8 cellular contexts compared by ENCODE assay signal in genomic region chr4:89752932-89753598, GRCh38.
DNase-seq lines count a peak whose midpoint lies in the region; ATAC-seq, FAIRE-seq and TF ChIP-seq lines count a peak whose summit lies in the region.

No MANE protein-coding gene starts in this region.

- H3K4me1 ChIP-seq in esophagus muscularis mucosa (peaks cover 11 to 45% (median 33%) of the 10 kb centered on the region in 4 donors), pancreas (no peaks in the 10 kb centered on the region)

- H3K4me3 ChIP-seq in esophagus muscularis mucosa: peak overlapping the region in 1 of 4 donors; percentile 11
- H3K4me3 ChIP-seq in pancreas: no peak overlapping the region

- DNase-seq in Daoy (ENCODE audit: low read depth): peak; percentile 65
- DNase-seq in NCI-H82 treated with DMSO at 0.1 percent for 48 hours (lab: John Stamatoyannopoulos, UW; ENCODE audit: unreplicated experiment): peak; percentile 4
- DNase-seq in esophagus muscularis mucosa (ENCODE audit: extremely low spot score): no peak
- DNase-seq in pancreas: peak in 1 of 6 donors; percentile 8
- DNase-seq in stimulated activated naive CD4-positive, alpha-beta T cell treated with Interleukin-2 at 50 U/mL for 16 hours (lab: John Stamatoyannopoulos, UW): no peak
- DNase-seq in GM12891 (ENCODE audit: insufficient read length, low spot score): no peak
- no peak for DNase-seq in DMS79 (lab: John Stamatoyannopoulos, UW)

- TF ChIP-seq POLR2A in esophagus muscularis mucosa (IDR thresholded peaks at IDR 0.05; ENCODE audit: low read depth) (no peak), GM12891 (IDR thresholded peaks at IDR 0.05; ENCODE audit: low read depth, low read length) (no peak)

- WGBS in esophagus muscularis mucosa: 36% methylated on average over 7 of the region's 7 CpGs
- whole genome bisulfite sequencing in pancreas, 2 donors: 22 to 29% methylated on average over 7 of the region's 7 CpGs

- ATAC-seq in pancreas (peak; percentile 35 to 75 (median 68)), HG02588 (IDR thresholded peaks at IDR 0.05; ENCODE audit: unreplicated experiment) (no peak)

- no peaks in the 10 kb centered on the region for H3K27me3 ChIP-seq in esophagus muscularis mucosa
- no peaks in the 10 kb centered on the region for H3K27me3 ChIP-seq in pancreas

- H3K36me3 ChIP-seq in esophagus muscularis mucosa: no peaks in the 10 kb centered on the region
- no peaks in the 10 kb centered on the region for H3K36me3 ChIP-seq in pancreas

- intact Hi-C loops in esophagus muscularis mucosa (cut with DNase I): no loop called here
- intact Hi-C loops in pancreas (cut with DNase I): no loop called here

- no peak for TF ChIP-seq EP300 in esophagus muscularis mucosa (IDR thresholded peaks at IDR 0.05)

- FAIRE-seq in pancreas (lab: Jason Lieb, UNC) (no peak), GM12891 (lab: Jason Lieb, UNC) (no peak)

- H3K27ac ChIP-seq in esophagus muscularis mucosa (replicated peaks in 1 of 4) (peak overlapping the region; percentile 64 to 72 (median 69)), pancreas (peak overlapping the region in 2 of 4 donors; percentile 50 to 51)

- TF ChIP-seq CTCF in esophagus muscularis mucosa (IDR thresholded peaks at IDR 0.05): no peak
- TF ChIP-seq CTCF in pancreas (IDR thresholded peaks at IDR 0.05): no peak

- no peaks in the 10 kb centered on the region for H3K9me3 ChIP-seq in esophagus muscularis mucosa
- no peaks in the 10 kb centered on the region for H3K9me3 ChIP-seq in pancreas

TF ChIP-seq in GM12891, 5 proteins besides CTCF, POLR2A, EP300 and RAD21:
- TF ChIP-seq POU2F2 (IDR thresholded peaks at IDR 0.05; ENCODE audit: low read depth, low read length) (no peak), POLR2AphosphoS5 (IDR thresholded peaks at IDR 0.05; ENCODE audit: low read depth, low read length) (no peak), PAX5 (IDR thresholded peaks at IDR 0.05; ENCODE audit: insufficient read depth, low read length, severe bottlenecking) (no peak), SPI1 (IDR thresholded peaks at IDR 0.05; ENCODE audit: low read depth, low read length) (no peak), TAF1 (IDR thresholded peaks at IDR 0.05; ENCODE audit: low read depth, low read length) (no peak)

Comparison
In these comparisons a context has a peak if more than half of its experiments do, and no peak if none do; other contexts are left out.
1. DNase-seq: peak in Daoy (single experiment) and NCI-H82 treated with DMSO at 0.1 percent for 48 hours (single experiment); none in esophagus muscularis mucosa (single experiment), stimulated activated naive CD4-positive, alpha-beta T cell treated with Interleukin-2 at 50 U/mL for 16 hours (single experiment), GM12891 (single experiment) and DMS79 (single experiment).